Comparison of ENCODE assay signal across 9 cellular contexts in the genomic region with DNA sequence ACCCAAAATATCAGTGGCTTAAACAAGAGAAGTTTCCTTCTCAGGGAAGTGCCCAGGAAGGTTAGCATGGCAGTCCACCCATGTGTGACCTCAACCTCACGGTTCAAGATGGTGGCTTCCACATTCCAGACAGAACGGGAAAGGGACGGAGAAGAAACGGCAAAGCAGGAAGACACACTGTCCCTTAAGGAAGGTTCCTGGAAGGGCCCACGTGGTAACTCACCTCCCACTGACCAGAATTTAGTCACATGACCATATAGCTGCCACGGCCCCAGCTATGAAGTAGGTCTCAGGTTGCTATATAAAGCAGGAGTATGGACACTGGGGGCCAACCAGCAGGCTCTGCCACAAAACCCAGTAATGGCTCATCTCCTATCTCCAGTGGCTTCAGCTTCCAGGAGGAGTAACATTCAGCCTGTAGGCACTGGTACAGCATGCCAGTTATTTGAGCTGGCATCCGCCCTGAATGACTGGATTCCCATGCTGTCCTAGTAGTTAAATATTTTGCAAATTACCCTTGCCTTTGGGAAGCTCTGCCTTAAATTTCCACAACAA.
DNase-seq lines count a peak whose midpoint lies in the region; ATAC-seq and TF ChIP-seq lines count a peak whose summit lies in the region.
"Had no signal": no experiment of that assay in that cellular context is flagged by ENCODE, and none has a peak within 500 bp of the region (broad histone marks: within the 10 kb centered on the region; RNA-seq: fewer than 3 reads in every experiment).

No MANE protein-coding gene starts in this region.

- DNase-seq in activated CD4-positive, alpha-beta T cell treated with anti-CD3 and anti-CD28 coated beads, Interleukin-2, amount 10 ng/mL, durations not matched to agents 7 days and 5 days: no peak
- no peak for DNase-seq in activated CD4-positive, alpha-beta T cell treated with anti-CD3 and anti-CD28 coated beads for 1 hour
- DNase-seq in activated naive CD8-positive, alpha-beta T cell treated with anti-CD3 and anti-CD28 coated beads for 36 hours: no peak
- no peak for DNase-seq in immature natural killer cell
- DNase-seq in thoracic aorta (ENCODE audit: low spot score): no peak
- no peak for DNase-seq in superior temporal gyrus (ENCODE audit: extremely low spot score)
- no peak for DNase-seq in Ammon's horn (ENCODE audit: low spot score)
- DNase-seq: BE2C had no signal

- no peak for TF ChIP-seq CTCF in thoracic aorta (IDR thresholded peaks at IDR 0.05)

- no peaks in the 10 kb centered on the region for H3K9me3 ChIP-seq in thoracic aorta
- H3K9me3 ChIP-seq: BE2C had no signal

- no peak overlapping the region for H3K4me3 Mint-ChIP-seq in activated CD4-positive, alpha-beta T cell treated with anti-CD3 and anti-CD28 coated beads, Interleukin-2, amount 10 ng/mL, durations not matched to agents 7 days and 5 days
- H3K4me3 Mint-ChIP-seq in activated naive CD8-positive, alpha-beta T cell treated with anti-CD3 and anti-CD28 coated beads for 36 hours: peak overlapping the region; percentile 62
- peak overlapping the region; percentile 33 to 88 (median 64) for H3K4me3 Mint-ChIP-seq in immature natural killer cell

- CTCF ChIA-PET in activated CD4-positive, alpha-beta T cell treated with anti-CD3 and anti-CD28 coated beads, Interleukin-2, amount 10 ng/mL, durations not matched to agents 7 days and 5 days (lab: Charles Lee): interaction anchor here (0.7 to 1.9 kb wide), 10 partner anchors 11 to 100 kb away, joined by 3 to 6 read pairs (median 4); no protein-coding TSS in a partner anchor

- H3K27ac ChIP-seq in thoracic aorta: peak overlapping the region; percentile 7 to 54

- H3K27me3 ChIP-seq in thoracic aorta (replicated peaks; ENCODE audit: insufficient read depth): no peaks in the 10 kb centered on the region
- H3K27me3 ChIP-seq: BE2C had no signal

- H3K4me3 ChIP-seq in thoracic aorta: peak overlapping the region; percentile 1

- H3K4me1 Mint-ChIP-seq in activated CD4-positive, alpha-beta T cell treated with anti-CD3 and anti-CD28 coated beads, Interleukin-2, amount 10 ng/mL, durations not matched to agents 7 days and 5 days: peaks cover 72% of the 10 kb centered on the region
- peaks cover 83% of the 10 kb centered on the region for H3K4me1 Mint-ChIP-seq in activated naive CD8-positive, alpha-beta T cell treated with anti-CD3 and anti-CD28 coated beads for 36 hours
- peaks cover 74 to 90% of the 10 kb centered on the region in 2 donors for H3K4me1 Mint-ChIP-seq in immature natural killer cell

- peak overlapping the region; percentile 85 for H3K27ac Mint-ChIP-seq in activated CD4-positive, alpha-beta T cell treated with anti-CD3 and anti-CD28 coated beads, Interleukin-2, amount 10 ng/mL, durations not matched to agents 7 days and 5 days
- H3K27ac Mint-ChIP-seq in activated naive CD8-positive, alpha-beta T cell treated with anti-CD3 and anti-CD28 coated beads for 36 hours: peak overlapping the region; percentile 97
- H3K27ac Mint-ChIP-seq in immature natural killer cell: peak overlapping the region in 4 of 6 donors; percentile 41 to 89 (median 61)

- no peak for ATAC-seq in thoracic aorta (ENCODE audit: insufficient number of reproducible peaks, low FRiP score, low read depth)
- no peak for ATAC-seq in GM18868 (IDR thresholded peaks at IDR 0.05; ENCODE audit: unreplicated experiment)

- peaks cover 10% of the 10 kb centered on the region for H3K36me3 Mint-ChIP-seq in activated CD4-positive, alpha-beta T cell treated with anti-CD3 and anti-CD28 coated beads, Interleukin-2, amount 10 ng/mL, durations not matched to agents 7 days and 5 days (ENCODE audit: low read depth)
- H3K36me3 Mint-ChIP-seq in activated naive CD8-positive, alpha-beta T cell treated with anti-CD3 and anti-CD28 coated beads for 36 hours: peaks cover 30% of the 10 kb centered on the region
- H3K36me3 Mint-ChIP-seq in immature natural killer cell: peaks cover 0 to 3% (median 3%) of the 10 kb centered on the region in 3 donors

- POLR2A ChIA-PET in activated CD4-positive, alpha-beta T cell treated with anti-CD3 and anti-CD28 coated beads, Interleukin-2, amount 10 ng/mL, durations not matched to agents 7 days and 5 days (lab: Charles Lee): interaction anchor here (0.8 kb wide), 1 partner anchor 54 kb away, joined by 15 read pairs; no protein-coding TSS in a partner anchor

- H3K9me3 Mint-ChIP-seq in activated CD4-positive, alpha-beta T cell treated with anti-CD3 and anti-CD28 coated beads, Interleukin-2, amount 10 ng/mL, durations not matched to agents 7 days and 5 days: peaks cover 2% of the 10 kb centered on the region
- no peaks in the 10 kb centered on the region for H3K9me3 Mint-ChIP-seq in activated naive CD8-positive, alpha-beta T cell treated with anti-CD3 and anti-CD28 coated beads for 36 hours
- no peaks in the 10 kb centered on the region for H3K9me3 Mint-ChIP-seq in immature natural killer cell

- no peaks in the 10 kb centered on the region for H3K36me3 ChIP-seq in thoracic aorta
- H3K36me3 ChIP-seq: BE2C had no signal

- no peaks in the 10 kb centered on the region for H3K27me3 Mint-ChIP-seq in activated CD4-positive, alpha-beta T cell treated with anti-CD3 and anti-CD28 coated beads, Interleukin-2, amount 10 ng/mL, durations not matched to agents 7 days and 5 days
- no peaks in the 10 kb centered on the region for H3K27me3 Mint-ChIP-seq in activated naive CD8-positive, alpha-beta T cell treated with anti-CD3 and anti-CD28 coated beads for 36 hours
- H3K27me3 Mint-ChIP-seq in immature natural killer cell (ENCODE audit: low read depth in 3 of 3): peaks cover 5 to 10% (median 5%) of the 10 kb centered on the region in 3 donors

- H3K4me1 ChIP-seq in thoracic aorta (ENCODE audit: control insufficient read depth in 1 of 2, low read depth in 2 of 2): peaks cover 56 to 93% of the 10 kb centered on the region in 2 donors
